In genomic region chr7:98870071-98870651, GRCh38 we compare ENCODE assay signal across 8 cellular contexts. TPM values are rescaled to one million over a fixed set of nuclear protein-coding genes. Genes with fewer than 3 reads are reported as not detected.
DNase-seq lines count a peak whose midpoint lies in the region; ATAC-seq, FAIRE-seq and TF ChIP-seq lines count a peak whose summit lies in the region.

No MANE protein-coding gene starts in this region.

- no peaks in the 10 kb centered on the region for H4K20me1 ChIP-seq in MM.1S (ENCODE audit: insufficient read depth, low read length)

- no TSS peak for BruUV-seq in Calu3 (replicated peaks; lab: Mats Ljungman, UMichigan)

- peak; percentile 51 for DNase-seq in Calu3
- peak; percentile 51 for DNase-seq in MM.1S
- DNase-seq in bronchial epithelial cell (ENCODE audit: low read depth): peak; percentile 26
- DNase-seq in kidney epithelial cell (ENCODE audit: low read depth): no peak
- DNase-seq in stimulated activated CD4-positive, alpha-beta T cell treated with anti-CD3 and anti-CD28 coated beads, TNF-alpha, amount 100 ng/mL, for 24 hours (ENCODE audit: low read depth in 3 of 3): peak; percentile 55 to 81 (median 56)
- no peak for DNase-seq in globus pallidus (ENCODE audit: low spot score)

- FAIRE-seq in bronchial epithelial cell (lab: Jason Lieb, UNC): no peak

- no peak for TF ChIP-seq CTCF in Calu3 (IDR thresholded peaks at IDR 0.05; ENCODE audit: unreplicated experiment)
- no peak for TF ChIP-seq CTCF in MM.1S (IDR thresholded peaks at IDR 0.05; ENCODE audit: low read length)
- no peak for TF ChIP-seq CTCF in bronchial epithelial cell (IDR thresholded peaks at IDR 0.05; ENCODE audit: insufficient read depth, low read length, severe bottlenecking)
- no peak for TF ChIP-seq CTCF in kidney epithelial cell (IDR thresholded peaks at IDR 0.05; ENCODE audit: insufficient read depth, low read length, poor library complexity, severe bottlenecking)

- peak overlapping the region; percentile 77 for H3K4me2 ChIP-seq in MM.1S (ENCODE audit: low read depth, low read length)

- H3K4me1 Mint-ChIP-seq in Calu3 (ENCODE audit: low read depth, unreplicated experiment): no peaks in the 10 kb centered on the region

- intact Hi-C loops in Calu3 (cut with micrococcal nuclease; ENCODE audit: unreplicated experiment): no loop called here

- H3K27ac ChIP-seq in MM.1S (ENCODE audit: low read length): no peak overlapping the region

- H3K4me3 Mint-ChIP-seq in Calu3 (ENCODE audit: low read depth, unreplicated experiment): no peak overlapping the region

- peak; percentile 75 for ATAC-seq in GM21529 (IDR thresholded peaks at IDR 0.05; ENCODE audit: unreplicated experiment)
- peak; percentile 82 to 89 for ATAC-seq in activated CD4-positive, CD25-positive, alpha-beta regulatory T cell treated with anti-CD3 and anti-CD28 coated beads, Interleukin-2, amount 50 U/mL, for 24 hours

- H3K9me2 ChIP-seq in MM.1S (replicated peaks; ENCODE audit: insufficient read depth, low read length): no peaks in the 10 kb centered on the region

- no peak overlapping the region for H3K9ac ChIP-seq in MM.1S (ENCODE audit: low read length)

- peaks cover 20% of the 10 kb centered on the region for H3K27me3 ChIP-seq in MM.1S (replicated peaks; ENCODE audit: insufficient read depth, low read length)
- H3K27me3 ChIP-seq in bronchial epithelial cell (ENCODE audit: control insufficient read depth, insufficient read depth, low read length): peaks cover 13% of the 10 kb centered on the region
- H3K27me3 ChIP-seq in kidney epithelial cell (ENCODE audit: control insufficient read depth, insufficient read depth, low read length): peaks cover 18% of the 10 kb centered on the region

- no peaks in the 10 kb centered on the region for H3K79me2 ChIP-seq in MM.1S (ENCODE audit: low read length)

- CTCF ChIA-PET in Calu3 (lab: Charles Lee): no interaction called here

- H3K9me3 ChIP-seq in MM.1S (replicated peaks; ENCODE audit: insufficient read depth, low read length): no peaks in the 10 kb centered on the region

- peaks cover 12% of the 10 kb centered on the region for H3K27me3 Mint-ChIP-seq in Calu3 (ENCODE audit: unreplicated experiment)

- no peak overlapping the region for H3K27ac Mint-ChIP-seq in Calu3 (ENCODE audit: unreplicated experiment)

- no peaks in the 10 kb centered on the region for H3K36me3 ChIP-seq in MM.1S (replicated peaks; ENCODE audit: insufficient read depth, low read length)
- H3K36me3 ChIP-seq in bronchial epithelial cell (ENCODE audit: control insufficient read depth, insufficient read depth, low read length): no peaks in the 10 kb centered on the region
- H3K36me3 ChIP-seq in kidney epithelial cell (ENCODE audit: control insufficient read depth, insufficient read depth, low read length): no peaks in the 10 kb centered on the region

- H3K4me3 ChIP-seq in MM.1S (ENCODE audit: low read length): peak overlapping the region; percentile 36; the same call in 1 of the 2 replicates
- peak overlapping the region; percentile 22 for H3K4me3 ChIP-seq in bronchial epithelial cell (ENCODE audit: low read depth, low read length)
- H3K4me3 ChIP-seq in kidney epithelial cell (ENCODE audit: low read depth, low read length): peak overlapping the region; percentile 50

- no peaks in the 10 kb centered on the region for H3K4me1 ChIP-seq in MM.1S (ENCODE audit: low read length)

- no peaks in the 10 kb centered on the region for H3F3A ChIP-seq in MM.1S (ENCODE audit: insufficient read depth, low read length)

- no peaks in the 10 kb centered on the region for H3K36me3 Mint-ChIP-seq in Calu3 (ENCODE audit: insufficient read depth, unreplicated experiment)

- H2AFZ ChIP-seq in MM.1S (ENCODE audit: low read length): peak overlapping the region; percentile 30; the same call in 1 of the 2 replicates

- H3K9me3 Mint-ChIP-seq in Calu3 (ENCODE audit: low read depth, unreplicated experiment): no peaks in the 10 kb centered on the region

RNA-seq across cellular contexts. Expression of gene TMEM130, which starts 0.3 kb away (rescaled TPM):
- not detected in 2 replicates for total RNA-seq in Calu3 (2022)
- not detected in 2 replicates for total RNA-seq in bronchial epithelial cell
- total RNA-seq in kidney epithelial cell: 0.14 and 0.33 TPM in 2 replicates

RNA-seq across cellular contexts. Expression of gene TRRAP, which starts 8.2 kb away (rescaled TPM):
- total RNA-seq in Calu3 (2022) (28.0 and 30.9 TPM in 2 replicates), bronchial epithelial cell (8.2 and 9.2 TPM in 2 replicates), kidney epithelial cell (35.1 and 40.8 TPM in 2 replicates)

Comparison
In these comparisons a context has a peak if more than half of its experiments do, and no peak if none do; other contexts are left out.
1. DNase-seq: peak in Calu3 (single experiment), MM.1S (single experiment), bronchial epithelial cell (single experiment) and stimulated activated CD4-positive, alpha-beta T cell treated with anti-CD3 and anti-CD28 coated beads, TNF-alpha, amount 100 ng/mL, for 24 hours (3 of 3); none in kidney epithelial cell (single experiment) and globus pallidus (single experiment).
2. Peak in every context shown above with its lines, with median percentiles within 50 percentile points of each other: H3K4me3 ChIP-seq.